28 cellular contexts compared by ENCODE assay signal in the genomic region with DNA sequence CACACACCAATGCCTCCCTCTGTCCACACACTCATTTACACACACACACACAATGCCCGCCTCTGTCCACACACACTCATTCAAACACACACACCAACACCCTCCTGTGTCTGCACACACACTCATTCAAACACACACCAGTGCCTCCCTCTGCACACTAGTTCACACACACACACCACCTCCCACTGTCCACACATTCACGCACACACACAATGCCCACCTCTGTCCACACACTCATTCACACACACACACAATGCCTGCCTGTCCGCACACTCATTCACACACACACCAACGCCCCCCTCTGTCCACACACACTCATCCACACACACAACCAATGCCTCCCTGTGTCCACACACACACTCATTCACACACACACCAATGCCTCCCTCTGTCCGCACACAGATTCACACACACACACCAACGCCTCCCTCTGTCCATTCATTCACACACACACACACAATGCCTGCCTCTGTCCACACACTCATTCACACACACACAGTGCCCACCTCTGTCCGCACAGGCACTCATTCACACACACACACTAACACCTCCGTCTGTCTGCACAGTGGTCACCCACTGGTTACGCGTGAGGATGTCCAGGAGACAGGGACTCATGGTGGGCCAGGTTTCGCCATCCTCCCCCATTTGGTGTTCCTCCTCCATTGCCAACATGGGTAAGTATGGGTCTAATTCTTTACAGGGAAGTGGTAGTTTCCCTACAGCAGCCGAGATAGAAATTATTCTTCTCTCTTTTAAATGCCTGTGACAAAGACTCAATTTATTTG.
"Had no signal": no experiment of that assay in that cellular context is flagged by ENCODE, and none has a peak within 500 bp of the region (broad histone marks: within the 10 kb centered on the region; RNA-seq: fewer than 3 reads in every experiment).

No MANE protein-coding gene starts in this region.

- H3K4me3 ChIP-seq: esophagus squamous epithelium, gastroesophageal sphincter, heart right ventricle had no signal

- H3K27me3 ChIP-seq: brain microvascular endothelial cell, esophagus squamous epithelium, gastroesophageal sphincter had no signal

- H3K36me3 ChIP-seq: brain microvascular endothelial cell, esophagus squamous epithelium, gastroesophageal sphincter, heart right ventricle had no signal

- FAIRE-seq: colon had no signal

- H3K9me3 ChIP-seq: esophagus squamous epithelium, gastroesophageal sphincter, heart right ventricle had no signal

- H3K4me1 ChIP-seq: esophagus squamous epithelium, gastroesophageal sphincter, heart right ventricle had no signal

- ATAC-seq: activated CD8-positive, alpha-beta T cell treated with anti-CD3 and anti-CD28 coated beads for 36 hours; activated T-cell treated with anti-CD3 and anti-CD28 coated beads, Interleukin-2, amount 50 U/mL, for 4 hours; activated T-helper 17 cell treated with anti-CD3 and anti-CD28 coated beads, Interleukin-2, amount 50 U/mL, for 72 hours; effector memory CD8-positive, alpha-beta T cell; gastroesophageal sphincter; heart right ventricle had no signal

- H3K27ac ChIP-seq: brain microvascular endothelial cell, esophagus squamous epithelium, gastroesophageal sphincter, heart right ventricle had no signal

- DNase-seq: activated CD4-positive, alpha-beta T cell treated with anti-CD3 and anti-CD28 coated beads for 4 hours; activated CD4-positive, alpha-beta T cell treated with anti-CD3 and anti-CD28 coated beads, Interleukin-2, amount 50 U/mL, for 1 hour; activated CD4-positive, alpha-beta T cell treated with anti-CD3 and anti-CD28 coated beads, Interleukin-2, amount 50 U/mL, for 48 hours; activated CD4-positive, CD25-positive, alpha-beta regulatory T cell; activated CD4-positive, CD25-positive, alpha-beta regulatory T cell treated with anti-CD3 and anti-CD28 coated beads, Interleukin-2, amount 50 U/mL, for 72 hours; activated CD8-positive, alpha-beta memory T cell treated with anti-CD3 and anti-CD28 coated beads for 24 hours; activated CD8-positive, alpha-beta T cell treated with anti-CD3 and anti-CD28 coated beads for 36 hours; activated effector memory CD4-positive, alpha-beta T cell treated with Interleukin-2 at 50 U/mL for 16 hours; activated gamma-delta T cell treated with Interleukin-2 at 50 U/mL for 16 hours; activated naive CD4-positive, alpha-beta T cell treated with anti-CD3 and anti-CD28 coated beads, Interleukin-2, amount 50 U/mL, for 16 hours; activated naive CD4-positive, alpha-beta T cell treated with Interleukin-2 at 50 U/mL for 16 hours; activated T-cell treated with anti-CD3 and anti-CD28 coated beads, Interleukin-2, amount 50 U/mL, for 4 hours; amniotic stem cell; anterior cingulate cortex; brain microvascular endothelial cell; caudate nucleus; cortex of kidney; dermis blood vessel endothelial cell; effector CD4-positive, alpha-beta T cell; effector memory CD8-positive, alpha-beta T cell; erythroblast; esophagus squamous epithelium; foreskin melanocyte; heart right ventricle; T-helper 2 cell had no signal
